In genomic region chr6:124131779-124132178, GRCh38 we compare ENCODE assay signal across 1 cellular context.
TF ChIP-seq lines count a peak whose summit lies in the region.

No MANE protein-coding gene starts in this region.

TF ChIP-seq in HepG2, 621 proteins besides CTCF, POLR2A, EP300 and RAD21 (continued from another document):
- TF ChIP-seq ZNF574 (CRISPR knock-in tag; IDR thresholded peaks at IDR 0.05) = no peak
- no peak for TF ChIP-seq SUZ12 (IDR thresholded peaks at IDR 0.05; ENCODE audit: low read depth, low read length)
TF ChIP-seq in HepG2: peak in this region for 0.
